In the genomic region with DNA sequence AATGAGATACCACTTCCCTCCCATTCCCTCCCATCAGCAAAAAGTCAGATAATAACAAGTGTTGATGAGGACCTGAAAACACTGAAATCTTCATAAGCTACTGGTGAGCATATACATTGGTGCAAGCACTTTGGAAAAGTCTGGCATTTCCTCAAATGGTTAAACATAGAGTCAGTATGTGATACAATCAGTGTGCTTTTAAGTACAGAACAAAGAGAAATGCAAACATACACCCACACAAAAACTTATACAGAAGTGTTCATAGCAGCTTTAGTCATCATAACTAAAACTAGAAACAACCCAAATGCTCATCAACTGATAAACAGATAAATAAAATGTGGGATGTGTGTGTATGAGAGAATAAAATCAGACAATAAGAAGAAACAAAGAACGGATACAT, we compare ENCODE assay signal across 16 cellular contexts.
DNase-seq lines count a peak whose midpoint lies in the region; ATAC-seq, FAIRE-seq and TF ChIP-seq lines count a peak whose summit lies in the region.
"Had no signal": no experiment of that assay in that cellular context is flagged by ENCODE, and none has a peak within 500 bp of the region (broad histone marks: within the 10 kb centered on the region; RNA-seq: fewer than 3 reads in every experiment).

No MANE protein-coding gene starts in this region.

- H3K27ac Mint-ChIP-seq in activated CD4-positive, alpha-beta T cell treated with anti-CD3 and anti-CD28 coated beads, Interleukin-2, amount 10 ng/mL, durations not matched to agents 24 days and 14 days: peak overlapping the region; percentile 8
- H3K27ac Mint-ChIP-seq in activated naive CD8-positive, alpha-beta T cell: peak overlapping the region; percentile 70
- H3K27ac Mint-ChIP-seq in activated naive CD8-positive, alpha-beta T cell treated with anti-CD3 and anti-CD28 coated beads for 36 hours: no peak overlapping the region
- H3K27ac Mint-ChIP-seq: GM23338 had no signal

- H3K36me3 Mint-ChIP-seq in activated CD4-positive, alpha-beta T cell treated with anti-CD3 and anti-CD28 coated beads, Interleukin-2, amount 10 ng/mL, durations not matched to agents 24 days and 14 days (ENCODE audit: low read depth): peaks cover 16% of the 10 kb centered on the region
- peaks cover 2% of the 10 kb centered on the region for H3K36me3 Mint-ChIP-seq in activated naive CD8-positive, alpha-beta T cell
- H3K36me3 Mint-ChIP-seq in activated naive CD8-positive, alpha-beta T cell treated with anti-CD3 and anti-CD28 coated beads for 36 hours: peaks cover 12% of the 10 kb centered on the region

- H3K27me3 ChIP-seq in bronchial epithelial cell (ENCODE audit: control insufficient read depth, insufficient read depth, low read length): peaks cover 2% of the 10 kb centered on the region
- H3K27me3 ChIP-seq: BLaER1 had no signal

- no peak overlapping the region for H3K4me3 ChIP-seq in bronchial epithelial cell (ENCODE audit: low read depth, low read length)
- H3K4me3 ChIP-seq: BLaER1, GM23338 had no signal

- FAIRE-seq in bronchial epithelial cell (lab: Jason Lieb, UNC): no peak

- H3K27me3 Mint-ChIP-seq in activated CD4-positive, alpha-beta T cell treated with anti-CD3 and anti-CD28 coated beads, Interleukin-2, amount 10 ng/mL, durations not matched to agents 24 days and 14 days: no peaks in the 10 kb centered on the region
- no peaks in the 10 kb centered on the region for H3K27me3 Mint-ChIP-seq in activated naive CD8-positive, alpha-beta T cell
- no peaks in the 10 kb centered on the region for H3K27me3 Mint-ChIP-seq in activated naive CD8-positive, alpha-beta T cell treated with anti-CD3 and anti-CD28 coated beads for 36 hours
- H3K27me3 Mint-ChIP-seq: CD4-positive, CD25-positive, alpha-beta regulatory T cell had no signal

- peaks cover 9% of the 10 kb centered on the region for H3K4me1 Mint-ChIP-seq in activated CD4-positive, alpha-beta T cell treated with anti-CD3 and anti-CD28 coated beads, Interleukin-2, amount 10 ng/mL, durations not matched to agents 24 days and 14 days
- peaks cover 14% of the 10 kb centered on the region for H3K4me1 Mint-ChIP-seq in activated naive CD8-positive, alpha-beta T cell (ENCODE audit: low read depth)
- H3K4me1 Mint-ChIP-seq in activated naive CD8-positive, alpha-beta T cell treated with anti-CD3 and anti-CD28 coated beads for 36 hours: peaks cover 4% of the 10 kb centered on the region

- no peaks in the 10 kb centered on the region for H3K36me3 ChIP-seq in bronchial epithelial cell (ENCODE audit: control insufficient read depth, insufficient read depth, low read length)
- H3K36me3 ChIP-seq: BLaER1 had no signal

- peak; percentile 45 for DNase-seq in activated CD4-positive, alpha-beta T cell treated with anti-CD3 and anti-CD28 coated beads, Interleukin-2, amount 10 ng/mL, durations not matched to agents 24 days and 14 days
- no peak for DNase-seq in activated CD4-positive, alpha-beta T cell treated with anti-CD3 and anti-CD28 coated beads for 1 hour
- no peak for DNase-seq in activated naive CD8-positive, alpha-beta T cell treated with anti-CD3 and anti-CD28 coated beads for 36 hours
- DNase-seq in NCI-H69 (lab: John Stamatoyannopoulos, UW): peak; percentile 79
- peak; percentile 40 for DNase-seq in bronchial epithelial cell (ENCODE audit: low read depth)
- DNase-seq: 8988T; AML-193; Calu3; CD4-positive, CD25-positive, alpha-beta regulatory T cell; DMS 273 treated with DMSO at 0.1 percent for 48 hours; H7 had no signal

- no peak for ATAC-seq in HG02763 (IDR thresholded peaks at IDR 0.05; ENCODE audit: unreplicated experiment)
- no peak for ATAC-seq in GM21360 (IDR thresholded peaks at IDR 0.05; ENCODE audit: unreplicated experiment)
- ATAC-seq: GM23338 had no signal

- intact Hi-C loops in activated CD4-positive, alpha-beta T cell treated with anti-CD3 and anti-CD28 coated beads, Interleukin-2, amount 10 ng/mL, durations not matched to agents 24 days and 14 days (cut with micrococcal nuclease): loop anchor here (2.0 to 10.0 kb wide), 3 partner anchors 116 to 582 kb away; no protein-coding TSS in a partner anchor

- no peak overlapping the region for H3K4me3 Mint-ChIP-seq in activated CD4-positive, alpha-beta T cell treated with anti-CD3 and anti-CD28 coated beads, Interleukin-2, amount 10 ng/mL, durations not matched to agents 24 days and 14 days
- H3K4me3 Mint-ChIP-seq in activated naive CD8-positive, alpha-beta T cell: no peak overlapping the region
- no peak overlapping the region for H3K4me3 Mint-ChIP-seq in activated naive CD8-positive, alpha-beta T cell treated with anti-CD3 and anti-CD28 coated beads for 36 hours
- H3K4me3 Mint-ChIP-seq: CD4-positive, CD25-positive, alpha-beta regulatory T cell; GM23338 had no signal

- no peak for TF ChIP-seq CTCF in bronchial epithelial cell (IDR thresholded peaks at IDR 0.05; ENCODE audit: insufficient read depth, low read length, severe bottlenecking)

- no peaks in the 10 kb centered on the region for H3K9me3 Mint-ChIP-seq in activated CD4-positive, alpha-beta T cell treated with anti-CD3 and anti-CD28 coated beads, Interleukin-2, amount 10 ng/mL, durations not matched to agents 24 days and 14 days
- H3K9me3 Mint-ChIP-seq in activated naive CD8-positive, alpha-beta T cell (ENCODE audit: low read depth): no peaks in the 10 kb centered on the region
- H3K9me3 Mint-ChIP-seq in activated naive CD8-positive, alpha-beta T cell treated with anti-CD3 and anti-CD28 coated beads for 36 hours: no peaks in the 10 kb centered on the region
- H3K9me3 Mint-ChIP-seq: GM23338 had no signal

Comparison
In these comparisons a context has a peak if more than half of its experiments do, and no peak if none do; other contexts are left out.
1. DNase-seq: peak in activated CD4-positive, alpha-beta T cell treated with anti-CD3 and anti-CD28 coated beads, Interleukin-2, amount 10 ng/mL, durations not matched to agents 24 days and 14 days (single experiment), NCI-H69 (single experiment) and bronchial epithelial cell (single experiment); none in activated CD4-positive, alpha-beta T cell treated with anti-CD3 and anti-CD28 coated beads for 1 hour (single experiment) and activated naive CD8-positive, alpha-beta T cell treated with anti-CD3 and anti-CD28 coated beads for 36 hours (single experiment).